27 cellular contexts compared by ENCODE assay signal in the genomic region with DNA sequence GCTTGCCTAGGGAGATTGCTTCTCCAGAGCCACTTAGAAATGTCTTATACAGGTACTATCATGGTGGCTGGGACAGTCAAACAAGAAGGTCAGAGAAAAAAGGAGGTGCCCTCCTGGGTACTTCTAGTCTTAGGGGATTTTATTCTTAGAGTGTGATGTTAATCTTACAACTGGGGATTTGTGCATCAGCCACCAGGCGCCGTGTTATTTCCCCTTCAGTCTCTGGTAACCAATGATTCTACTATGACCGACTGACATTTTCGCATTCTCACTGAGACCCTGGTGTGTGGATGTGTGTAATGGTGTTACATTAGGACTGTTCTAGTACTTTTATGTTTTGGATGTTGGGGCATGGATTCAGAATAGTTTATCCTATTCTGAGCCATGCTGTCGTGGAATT.
"Had no signal": no experiment of that assay in that cellular context is flagged by ENCODE, and none has a peak within 500 bp of the region (broad histone marks: within the 10 kb centered on the region; RNA-seq: fewer than 3 reads in every experiment).

No MANE protein-coding gene starts in this region.

- H3K27ac ChIP-seq: breast epithelium, cardiac muscle cell, colonic mucosa, foreskin keratinocyte, gastrocnemius medialis, heart left ventricle had no signal

- FAIRE-seq: endometrium, endothelial cell of umbilical vein had no signal

- H3K27me3 ChIP-seq: breast epithelium, cardiac muscle cell, colonic mucosa, foreskin keratinocyte, gastrocnemius medialis, heart left ventricle had no signal

- H3K4me3 ChIP-seq: breast epithelium, cardiac muscle cell, colonic mucosa, gastrocnemius medialis, heart left ventricle had no signal

- H3K9me3 ChIP-seq: breast epithelium, colonic mucosa, gastrocnemius medialis, heart left ventricle had no signal

- DNase-seq: activated CD4-positive, alpha-beta memory T cell treated with anti-CD3 and anti-CD28 coated beads, Interleukin-2, amount 10 ng/mL, durations not matched to agents 7 days and 5 days; activated CD4-positive, alpha-beta T cell treated with anti-CD3 and anti-CD28 coated beads for 1 hour; activated CD4-positive, alpha-beta T cell treated with anti-CD3 and anti-CD28 coated beads for 4 hours; activated CD4-positive, alpha-beta T cell treated with anti-CD3 and anti-CD28 coated beads, Interleukin-2, amount 10 ng/mL, durations not matched to agents 7 days and 5 days; activated CD4-positive, alpha-beta T cell treated with anti-CD3 and anti-CD28 coated beads, Interleukin-2, amount 50 U/mL, for 4 hours; activated CD8-positive, alpha-beta memory T cell treated with anti-CD3 and anti-CD28 coated beads, Interleukin-2, amount 50 U/mL, for 48 hours; activated effector memory CD4-positive, alpha-beta T cell treated with Interleukin-2 at 50 U/mL for 16 hours; activated gamma-delta T cell treated with Interleukin-2 at 50 U/mL for 16 hours; activated naive CD4-positive, alpha-beta T cell treated with anti-CD3 and anti-CD28 coated beads, Interleukin-2, amount 50 U/mL, for 16 hours; activated naive CD4-positive, alpha-beta T cell treated with Interleukin-2 at 50 U/mL for 16 hours; activated T-cell treated with anti-CD3 and anti-CD28 coated beads for 4 hours; activated T-cell treated with anti-CD3 and anti-CD28 coated beads, Interleukin-2, amount 50 U/mL, for 24 hours; amniotic stem cell; aorta; central memory CD4-positive, alpha-beta T cell; cerebellar nuclear complex; colonic mucosa; effector CD8-positive, alpha-beta T cell; gastrocnemius medialis; glutamatergic neuron; T-helper 2 cell had no signal

- H3K36me3 ChIP-seq: breast epithelium, cardiac muscle cell, colonic mucosa, gastrocnemius medialis, heart left ventricle had no signal

- H3K4me1 ChIP-seq: breast epithelium, colonic mucosa, foreskin keratinocyte, gastrocnemius medialis, heart left ventricle had no signal
